1 cellular context compared by ENCODE assay signal in the genomic region with DNA sequence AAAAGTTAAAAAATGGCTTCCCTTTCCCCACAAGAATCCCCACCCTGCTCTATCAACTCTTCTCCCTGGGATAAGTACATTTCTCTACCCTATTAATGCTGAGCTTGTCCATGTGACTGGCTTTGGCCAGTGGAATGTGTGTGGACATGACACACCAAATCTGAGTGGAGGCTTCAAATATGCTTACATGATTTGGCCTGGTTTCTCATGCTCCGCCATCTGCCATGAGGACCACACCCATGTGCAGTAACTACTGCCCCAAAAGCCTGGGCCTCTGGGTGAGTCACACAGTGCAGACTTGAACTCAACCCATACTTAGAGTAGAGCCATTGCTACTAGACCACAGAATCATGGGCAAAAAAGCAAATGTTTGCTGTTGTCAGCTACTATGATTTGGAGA.
A peak's percentile ranks its signal among the peaks of the same experiment; 100 is the strongest.
TF ChIP-seq lines count a peak whose summit lies in the region.

No MANE protein-coding gene starts in this region.

TF ChIP-seq in IMR-90, 13 proteins besides CTCF, POLR2A, EP300 and RAD21 (continued from another document):
- TF ChIP-seq, protein P1, sequence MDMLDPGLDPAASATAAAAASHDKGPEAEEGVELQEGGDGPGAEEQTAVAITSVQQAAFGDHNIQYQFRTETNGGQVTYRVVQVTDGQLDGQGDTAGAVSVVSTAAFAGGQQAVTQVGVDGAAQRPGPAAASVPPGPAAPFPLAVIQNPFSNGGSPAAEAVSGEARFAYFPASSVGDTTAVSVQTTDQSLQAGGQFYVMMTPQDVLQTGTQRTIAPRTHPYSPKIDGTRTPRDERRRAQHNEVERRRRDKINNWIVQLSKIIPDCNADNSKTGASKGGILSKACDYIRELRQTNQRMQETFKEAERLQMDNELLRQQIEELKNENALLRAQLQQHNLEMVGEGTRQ (IDR thresholded peaks at IDR 0.05; ENCODE audit: low read depth, low read length): peak; percentile 33; the same call in 1 of the 2 replicates
